In the genomic region with DNA sequence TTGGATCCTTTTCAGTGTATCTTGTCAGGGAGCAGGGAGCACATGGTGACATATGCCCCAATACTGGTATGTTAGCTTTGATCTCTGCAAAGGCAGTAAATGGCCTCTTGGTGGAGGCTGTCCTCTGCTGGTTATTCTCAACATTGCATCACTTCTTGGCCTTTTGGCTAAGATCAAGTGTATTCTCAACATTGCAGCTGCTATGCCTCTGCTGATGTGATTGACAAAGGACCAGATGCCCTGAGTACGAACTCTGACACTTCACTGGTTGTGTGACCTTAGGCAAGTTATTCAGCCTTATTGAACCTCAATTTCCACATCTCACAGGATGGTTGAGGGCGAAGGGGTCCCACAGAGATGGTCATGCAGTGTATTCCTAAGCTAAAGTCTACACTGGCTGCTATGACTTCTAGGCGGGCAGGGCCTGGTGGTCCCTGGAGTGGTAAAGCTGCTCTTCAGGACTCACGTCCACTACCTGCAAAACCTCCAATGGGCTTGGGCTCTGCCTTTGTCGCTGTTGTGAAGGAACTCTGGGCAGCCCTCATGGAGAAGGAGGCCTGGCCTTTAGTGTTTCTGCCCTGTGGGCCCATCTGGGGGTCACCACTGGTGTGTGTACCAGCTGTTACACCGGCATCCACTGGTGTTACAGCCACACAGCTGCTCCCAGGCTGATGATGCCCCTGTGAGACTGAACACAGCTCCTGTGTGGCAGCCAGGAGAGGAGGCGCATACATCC, we compare ENCODE assay signal across 9 cellular contexts.
DNase-seq lines count a peak whose midpoint lies in the region; ATAC-seq, FAIRE-seq and TF ChIP-seq lines count a peak whose summit lies in the region.
"Had no signal": no experiment of that assay in that cellular context is flagged by ENCODE, and none has a peak within 500 bp of the region (broad histone marks: within the 10 kb centered on the region; RNA-seq: fewer than 3 reads in every experiment).

No MANE protein-coding gene starts in this region.

- no peaks in the 10 kb centered on the region for H3K27me3 ChIP-seq in CD4-positive, alpha-beta T cell (ENCODE audit: control insufficient read depth, insufficient read depth, low read length)
- H3K27me3 ChIP-seq in HUES48 (ENCODE audit: control insufficient read depth, insufficient read depth, low read length) (no peaks in the 10 kb centered on the region), neural cell (ENCODE audit: insufficient read depth, low read depth, low read length) (no peaks in the 10 kb centered on the region), vagina (no peaks in the 10 kb centered on the region)

- peaks cover 22% of the 10 kb centered on the region for H3K4me1 Mint-ChIP-seq in CD4-positive, alpha-beta T cell (ENCODE audit: low read depth)
- H3K4me1 Mint-ChIP-seq in activated CD8-positive, alpha-beta memory T cell treated with anti-CD3 and anti-CD28 coated beads, Interleukin-2, amount 10 ng/mL, durations not matched to agents 7 days and 5 days, result peaks cover 22% of the 10 kb centered on the region

- no peaks in the 10 kb centered on the region for H3K36me3 ChIP-seq in HUES48 (ENCODE audit: control insufficient read depth, insufficient read depth, low read length)
- no peaks in the 10 kb centered on the region for H3K36me3 ChIP-seq in neural cell (ENCODE audit: insufficient read depth, low read length)
- no peaks in the 10 kb centered on the region for H3K36me3 ChIP-seq in vagina

- peak in 5 of 10 experiments; percentile 8 to 25 (median 11) for DNase-seq in CD4-positive, alpha-beta T cell
- DNase-seq in GM19239 (ENCODE audit: insufficient read length, low spot score) (peak; percentile 36), NCI-H82 treated with DMSO at 0.1 percent for 48 hours (lab: John Stamatoyannopoulos, UW; ENCODE audit: unreplicated experiment) (peak; percentile 46), fibroblast of pulmonary artery (ENCODE audit: low read depth) (peak; percentile 92), vagina (ENCODE audit: extremely low spot score in 2 of 2) (no peak)
- DNase-seq in activated CD8-positive, alpha-beta memory T cell treated with anti-CD3 and anti-CD28 coated beads, Interleukin-2, amount 10 ng/mL, durations not matched to agents 7 days and 5 days, result peak; percentile 67

- peak; percentile 31 for ATAC-seq in CD4-positive, alpha-beta T cell (ENCODE audit: poor library complexity)
- ATAC-seq in activated CD8-positive, alpha-beta memory T cell treated with anti-CD3 and anti-CD28 coated beads, Interleukin-2, amount 10 ng/mL, durations not matched to agents 7 days and 5 days, result peak; percentile 61

- H3K4me2 ChIP-seq in neural cell (ENCODE audit: low read length), result no peak overlapping the region

- no peak overlapping the region for H3K27ac Mint-ChIP-seq in CD4-positive, alpha-beta T cell
- no peak overlapping the region for H3K27ac Mint-ChIP-seq in activated CD8-positive, alpha-beta memory T cell treated with anti-CD3 and anti-CD28 coated beads, Interleukin-2, amount 10 ng/mL, durations not matched to agents 7 days and 5 days

- H3K27ac ChIP-seq in CD4-positive, alpha-beta T cell (ENCODE audit: low read depth, low read length), result no peak overlapping the region
- H3K27ac ChIP-seq in HUES48 (ENCODE audit: low read depth, low read length) (peak overlapping the region; percentile 69), neural cell (ENCODE audit: low read length) (no peak overlapping the region), vagina (no peak overlapping the region)

- no peak for TF ChIP-seq EP300 in neural cell (conservative IDR thresholded peaks at IDR 0.05; ENCODE audit: poor library complexity, severe bottlenecking)

- H3K27me3 Mint-ChIP-seq in CD4-positive, alpha-beta T cell, result no peaks in the 10 kb centered on the region
- H3K27me3 Mint-ChIP-seq in activated CD8-positive, alpha-beta memory T cell treated with anti-CD3 and anti-CD28 coated beads, Interleukin-2, amount 10 ng/mL, durations not matched to agents 7 days and 5 days, result no peaks in the 10 kb centered on the region

- no peak overlapping the region for H2AFZ ChIP-seq in neural cell (ENCODE audit: low read depth, low read length)

- intact Hi-C loops in CD4-positive, alpha-beta T cell (cut with DNase I, micrococcal nuclease), result loop anchor here (1.0 to 10.0 kb wide), 3 partner anchors 185 to 789 kb away; no protein-coding TSS in a partner anchor
- intact Hi-C loops in vagina (cut with DNase I), result loop anchor here (5.0 kb wide), 2 partner anchors 182 to 377 kb away; no protein-coding TSS in a partner anchor

- peak; percentile 71 for TF ChIP-seq CTCF in CD4-positive, alpha-beta T cell (IDR thresholded peaks at IDR 0.05)
- TF ChIP-seq CTCF in fibroblast of pulmonary artery (IDR thresholded peaks at IDR 0.05; ENCODE audit: low read length, missing control alignments) (peak; percentile 100), neural cell (IDR thresholded peaks at IDR 0.05; ENCODE audit: poor library complexity, severe bottlenecking) (peak; percentile 90), vagina (IDR thresholded peaks at IDR 0.05) (peak in 2 of 3 experiments; percentile 87 to 97)

- H3K9me3 Mint-ChIP-seq in CD4-positive, alpha-beta T cell, result no peaks in the 10 kb centered on the region
- H3K9me3 Mint-ChIP-seq in activated CD8-positive, alpha-beta memory T cell treated with anti-CD3 and anti-CD28 coated beads, Interleukin-2, amount 10 ng/mL, durations not matched to agents 7 days and 5 days (ENCODE audit: low read depth), result no peaks in the 10 kb centered on the region

- H4K20me1 ChIP-seq in neural cell (ENCODE audit: insufficient read depth), result no peaks in the 10 kb centered on the region

- FAIRE-seq in GM19239 (lab: Jason Lieb, UNC), result peak; percentile 98
- FAIRE-seq: TTC549 had no signal

- no peak for TF ChIP-seq POLR2A in vagina (IDR thresholded peaks at IDR 0.05)

- H3K9ac ChIP-seq in HUES48 (ENCODE audit: low read depth, low read length), result no peak overlapping the region
- H3K9ac ChIP-seq in neural cell (ENCODE audit: low read length), result no peak overlapping the region

- H3K9me3 ChIP-seq in CD4-positive, alpha-beta T cell (ENCODE audit: control insufficient read depth, low read length), result no peaks in the 10 kb centered on the region
- H3K9me3 ChIP-seq in HUES48 (ENCODE audit: control insufficient read depth, insufficient read depth, low read length) (no peaks in the 10 kb centered on the region), neural cell (ENCODE audit: low read length) (no peaks in the 10 kb centered on the region), vagina (no peaks in the 10 kb centered on the region)

- H3K4me1 ChIP-seq in HUES48 (ENCODE audit: control insufficient read depth, insufficient read depth, low read length) (peaks cover 14% of the 10 kb centered on the region), vagina (peaks cover 40% of the 10 kb centered on the region)

- no peaks in the 10 kb centered on the region for H3F3A ChIP-seq in neural cell (ENCODE audit: insufficient read depth, low read length, poor library complexity, severe bottlenecking)

- TF ChIP-seq RAD21 in neural cell (conservative IDR thresholded peaks at IDR 0.05), result peak; percentile 93

- H3K79me2 ChIP-seq in neural cell (replicated peaks; ENCODE audit: insufficient read depth, low read length), result no peaks in the 10 kb centered on the region

- H3K4me3 ChIP-seq in HUES48 (ENCODE audit: low read depth, low read length) (no peak overlapping the region), fibroblast of pulmonary artery (replicated peaks; ENCODE audit: low read depth, low read length) (no peak overlapping the region), neural cell (ENCODE audit: low read length) (peak overlapping the region; percentile 40), vagina (no peak overlapping the region)

- POLR2A ChIA-PET in CD4-positive, alpha-beta T cell (lab: Charles Lee), result interaction anchor here (1.7 kb wide), 1 partner anchor 32 kb away, joined by 11 read pairs; no protein-coding TSS in a partner anchor

- CTCF ChIA-PET in CD4-positive, alpha-beta T cell (lab: Charles Lee), result interaction anchor here (0.6 to 2.2 kb wide), 14 partner anchors 8 to 1610 kb away, joined by 3 to 8 read pairs (median 4); partner anchors contain the start of gene DNTTIP2
- CTCF ChIA-PET in activated CD8-positive, alpha-beta memory T cell treated with anti-CD3 and anti-CD28 coated beads, Interleukin-2, amount 10 ng/mL, durations not matched to agents 7 days and 5 days (lab: Charles Lee), result interaction anchor here (0.6 to 8.2 kb wide), 41 partner anchors 8 to 734 kb away, joined by 3 to 154 read pairs (median 4); partner anchors contain the start of genes BCAR3, DNTTIP2 and MTF2

- no peaks in the 10 kb centered on the region for H3K36me3 Mint-ChIP-seq in CD4-positive, alpha-beta T cell (ENCODE audit: low read depth)
- H3K36me3 Mint-ChIP-seq in activated CD8-positive, alpha-beta memory T cell treated with anti-CD3 and anti-CD28 coated beads, Interleukin-2, amount 10 ng/mL, durations not matched to agents 7 days and 5 days, result no peaks in the 10 kb centered on the region

- no peaks in the 10 kb centered on the region for H3K9me2 ChIP-seq in neural cell (ENCODE audit: insufficient read depth, low read length)

- no peak overlapping the region for H3K4me3 Mint-ChIP-seq in CD4-positive, alpha-beta T cell
- H3K4me3 Mint-ChIP-seq in activated CD8-positive, alpha-beta memory T cell treated with anti-CD3 and anti-CD28 coated beads, Interleukin-2, amount 10 ng/mL, durations not matched to agents 7 days and 5 days, result no peak overlapping the region

TF ChIP-seq in neural cell, 6 proteins besides CTCF, POLR2A, EP300 and RAD21:
- TF ChIP-seq SMC3 (conservative IDR thresholded peaks at IDR 0.05; ENCODE audit: poor library complexity) (peak; percentile 97), POLR2AphosphoS5 (IDR thresholded peaks at IDR 0.05) (no peak), MXI1 (conservative IDR thresholded peaks at IDR 0.05; ENCODE audit: poor library complexity, severe bottlenecking) (peak; percentile 22)

Comparison
In these comparisons a context has a peak if more than half of its experiments do, and no peak if none do; other contexts are left out.
1. DNase-seq: peak in GM19239 (single experiment), NCI-H82 treated with DMSO at 0.1 percent for 48 hours (single experiment), activated CD8-positive, alpha-beta memory T cell treated with anti-CD3 and anti-CD28 coated beads, Interleukin-2, amount 10 ng/mL, durations not matched to agents 7 days and 5 days (single experiment) and fibroblast of pulmonary artery (single experiment); none in vagina (0 of 2).
2. Peak in every context shown above with its lines, with median percentiles within 50 percentile points of each other: CTCF ChIP-seq.